2 cellular contexts compared by ENCODE assay signal in the genomic region with DNA sequence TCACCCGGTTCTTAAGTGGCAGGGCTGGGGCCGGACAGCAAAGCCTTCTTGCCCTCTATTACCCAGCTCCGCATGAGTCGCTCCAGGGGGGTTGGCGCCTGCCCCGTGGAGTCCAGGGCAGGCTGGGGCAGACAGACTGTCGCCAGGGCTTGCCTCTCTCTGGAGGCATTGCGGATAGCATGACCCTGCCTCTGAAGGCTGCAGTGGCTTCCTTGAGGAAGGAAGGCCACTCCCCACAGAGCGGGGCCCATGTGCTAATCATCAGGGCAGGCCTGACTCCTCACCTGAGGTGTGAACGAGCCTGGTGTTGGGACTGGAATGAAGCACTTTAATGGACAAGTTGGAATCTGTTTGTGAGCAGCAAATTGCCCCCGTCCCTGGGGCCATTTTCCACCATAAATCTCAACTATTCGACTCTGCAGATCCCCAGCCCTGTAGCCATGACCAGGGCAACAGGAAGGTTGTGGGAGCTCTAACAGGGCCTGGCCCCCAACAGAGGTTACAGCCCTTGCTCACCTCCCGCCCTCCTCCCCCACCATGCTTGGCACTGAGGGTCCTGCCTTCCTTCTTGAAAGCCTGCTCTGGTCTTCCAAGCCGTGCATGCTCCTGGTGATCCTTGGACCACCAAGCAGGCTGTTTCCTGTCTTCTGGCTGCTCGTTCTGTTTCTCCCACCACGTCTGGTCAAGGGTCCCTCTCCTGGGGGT.
TF ChIP-seq lines count a peak whose summit lies in the region.

No MANE protein-coding gene starts in this region.

TF ChIP-seq in SK-N-SH treated with all-trans-retinoic acid at 6 μM for 48 hours, 23 proteins besides CTCF, POLR2A, EP300 and RAD21 (continued from another document):
- TF ChIP-seq ZNF565 (CRISPR knock-in tag; conservative IDR thresholded peaks at IDR 0.05; ENCODE audit: low read depth) (no peak), ZNF70 (CRISPR knock-in tag; IDR thresholded peaks at IDR 0.05) (no peak), ZNF8 (CRISPR knock-in tag; IDR thresholded peaks at IDR 0.05) (no peak), ZFP3 (CRISPR knock-in tag; IDR thresholded peaks at IDR 0.05) (no peak)
- TF ChIP-seq, protein P1, sequence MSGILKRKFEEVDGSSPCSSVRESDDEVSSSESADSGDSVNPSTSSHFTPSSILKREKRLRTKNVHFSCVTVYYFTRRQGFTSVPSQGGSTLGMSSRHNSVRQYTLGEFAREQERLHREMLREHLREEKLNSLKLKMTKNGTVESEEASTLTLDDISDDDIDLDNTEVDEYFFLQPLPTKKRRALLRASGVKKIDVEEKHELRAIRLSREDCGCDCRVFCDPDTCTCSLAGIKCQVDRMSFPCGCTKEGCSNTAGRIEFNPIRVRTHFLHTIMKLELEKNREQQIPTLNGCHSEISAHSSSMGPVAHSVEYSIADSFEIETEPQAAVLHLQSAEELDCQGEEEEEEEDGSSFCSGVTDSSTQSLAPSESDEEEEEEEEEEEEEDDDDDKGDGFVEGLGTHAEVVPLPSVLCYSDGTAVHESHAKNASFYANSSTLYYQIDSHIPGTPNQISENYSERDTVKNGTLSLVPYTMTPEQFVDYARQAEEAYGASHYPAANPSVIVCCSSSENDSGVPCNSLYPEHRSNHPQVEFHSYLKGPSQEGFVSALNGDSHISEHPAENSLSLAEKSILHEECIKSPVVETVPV (CRISPR knock-in tag; IDR thresholded peaks at IDR 0.05) = no peak
TF ChIP-seq in SK-N-SH treated with all-trans-retinoic acid at 6 μM for 48 hours: peak in this region for 0.

TF ChIP-seq in SK-N-SH, 30 proteins besides CTCF, POLR2A, EP300 and RAD21 (continued from another document):
- TF ChIP-seq, protein P2, sequence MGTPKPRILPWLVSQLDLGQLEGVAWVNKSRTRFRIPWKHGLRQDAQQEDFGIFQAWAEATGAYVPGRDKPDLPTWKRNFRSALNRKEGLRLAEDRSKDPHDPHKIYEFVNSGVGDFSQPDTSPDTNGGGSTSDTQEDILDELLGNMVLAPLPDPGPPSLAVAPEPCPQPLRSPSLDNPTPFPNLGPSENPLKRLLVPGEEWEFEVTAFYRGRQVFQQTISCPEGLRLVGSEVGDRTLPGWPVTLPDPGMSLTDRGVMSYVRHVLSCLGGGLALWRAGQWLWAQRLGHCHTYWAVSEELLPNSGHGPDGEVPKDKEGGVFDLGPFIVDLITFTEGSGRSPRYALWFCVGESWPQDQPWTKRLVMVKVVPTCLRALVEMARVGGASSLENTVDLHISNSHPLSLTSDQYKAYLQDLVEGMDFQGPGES (IDR thresholded peaks at IDR 0.05; ENCODE audit: low read depth, low read length) = no peak
- TF ChIP-seq RFX5 (IDR thresholded peaks at IDR 0.05; ENCODE audit: low read length) = no peak
- no peak for TF ChIP-seq TEAD4 (IDR thresholded peaks at IDR 0.05; ENCODE audit: borderline replicate concordance, insufficient read depth)
- no peak for TF ChIP-seq SMC3 (IDR thresholded peaks at IDR 0.05; ENCODE audit: low read depth, low read length)
- no peak for TF ChIP-seq FOXJ3 (CRISPR knock-in tag; IDR thresholded peaks at IDR 0.05)
- TF ChIP-seq MXI1 (IDR thresholded peaks at IDR 0.05; ENCODE audit: low read depth, low read length) = no peak
- TF ChIP-seq, protein P3, sequence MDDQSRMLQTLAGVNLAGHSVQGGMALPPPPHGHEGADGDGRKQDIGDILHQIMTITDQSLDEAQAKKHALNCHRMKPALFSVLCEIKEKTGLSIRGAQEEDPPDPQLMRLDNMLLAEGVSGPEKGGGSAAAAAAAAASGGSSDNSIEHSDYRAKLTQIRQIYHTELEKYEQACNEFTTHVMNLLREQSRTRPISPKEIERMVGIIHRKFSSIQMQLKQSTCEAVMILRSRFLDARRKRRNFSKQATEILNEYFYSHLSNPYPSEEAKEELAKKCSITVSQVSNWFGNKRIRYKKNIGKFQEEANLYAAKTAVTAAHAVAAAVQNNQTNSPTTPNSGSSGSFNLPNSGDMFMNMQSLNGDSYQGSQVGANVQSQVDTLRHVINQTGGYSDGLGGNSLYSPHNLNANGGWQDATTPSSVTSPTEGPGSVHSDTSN (IDR thresholded peaks at IDR 0.05) = no peak
- TF ChIP-seq NRF1 (IDR thresholded peaks at IDR 0.05; ENCODE audit: low read depth, low read length) = no peak
